8 cellular contexts compared by ENCODE assay signal in the genomic region with DNA sequence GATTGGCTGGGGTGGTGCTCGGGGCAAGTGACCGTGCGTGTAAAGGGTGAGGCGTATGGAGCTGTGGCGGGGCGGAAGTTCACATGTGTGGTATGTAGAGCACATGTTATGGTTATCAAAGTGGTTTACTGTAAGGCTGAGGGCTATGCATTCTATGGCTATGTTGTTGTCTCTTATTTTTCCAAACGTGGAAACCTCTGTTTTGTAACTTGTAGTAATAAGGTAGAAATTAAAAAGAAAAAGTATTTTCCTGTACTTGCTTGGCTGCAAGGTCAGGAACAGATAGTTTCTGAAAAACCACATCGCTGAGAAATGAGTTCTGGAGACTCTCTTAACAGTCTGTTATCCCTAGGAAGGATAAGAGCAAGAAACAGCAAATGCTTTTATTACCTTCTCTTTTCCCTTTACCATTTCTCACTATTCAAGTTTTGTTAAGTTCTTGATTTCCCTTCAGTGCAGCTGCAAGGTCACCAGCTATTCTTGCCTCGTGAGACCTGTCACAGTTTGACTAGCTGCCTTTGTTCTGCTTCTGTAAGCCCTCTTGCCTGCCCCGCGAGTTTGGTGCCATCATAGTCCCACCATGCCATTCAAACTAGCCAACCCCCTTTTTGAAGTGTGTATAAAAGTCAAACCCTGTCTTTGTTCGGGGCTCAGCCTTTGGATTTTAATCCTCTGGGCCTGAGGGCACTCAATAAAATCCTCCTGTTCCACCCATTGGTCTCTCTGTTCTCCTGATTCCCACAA. TPM values are rescaled to one million over a fixed set of nuclear protein-coding genes. Genes with fewer than 3 reads are reported as not detected.
A peak's percentile ranks its signal among the peaks of the same experiment; 100 is the strongest.
DNase-seq lines count a peak whose midpoint lies in the region; ATAC-seq and TF ChIP-seq lines count a peak whose summit lies in the region.

No MANE protein-coding gene starts in this region.

- no peaks in the 10 kb centered on the region for H3K79me2 ChIP-seq in osteoblast (ENCODE audit: insufficient read depth, low read length)

- TF ChIP-seq CTCF in foreskin fibroblast (IDR thresholded peaks at IDR 0.05; ENCODE audit: low read depth, low read length) (no peak), osteoblast (IDR thresholded peaks at IDR 0.05; ENCODE audit: extremely low read depth, low read depth, low read length) (no peak)

- no peaks in the 10 kb centered on the region for H3K27me3 ChIP-seq in osteoblast (ENCODE audit: insufficient read depth, low read length)

- peaks cover 27% of the 10 kb centered on the region for H3K4me1 ChIP-seq in osteoblast (ENCODE audit: insufficient read depth, low read length)

- peak overlapping the region; percentile 100 for H3K4me2 ChIP-seq in osteoblast (ENCODE audit: insufficient read depth, low read length)

- H3K4me3 ChIP-seq in foreskin fibroblast (ENCODE audit: low read depth in 1 of 2, low read length in 2 of 2), result peak overlapping the region; percentile 66 to 74
- H3K4me3 ChIP-seq in osteoblast (ENCODE audit: insufficient read depth, low read length), result peak overlapping the region; percentile 89

- peak; percentile 75 for ATAC-seq in HG03175 (IDR thresholded peaks at IDR 0.05; ENCODE audit: unreplicated experiment)

- DNase-seq in DMS 273 treated with DMSO at 0.1 percent for 48 hours (lab: John Stamatoyannopoulos, UW) (peak; percentile 99), GM19240 (ENCODE audit: insufficient read length, low spot score) (peak; percentile 51), NCI-H460 (ENCODE audit: extremely low read depth, low read depth) (peak; percentile 84), foreskin fibroblast (peak; percentile 83 to 85), osteoblast (ENCODE audit: insufficient read length, low spot score, missing footprints) (peak; percentile 94), middle frontal gyrus (ENCODE audit: extremely low spot score, low spot score) (no peak)
- DNase-seq in activated CD8-positive, alpha-beta memory T cell treated with anti-CD3 and anti-CD28 coated beads, Interleukin-2, amount 50 U/mL, for 48 hours, result peak; percentile 81

- H4K20me1 ChIP-seq in osteoblast (ENCODE audit: insufficient read depth, low read length), result no peaks in the 10 kb centered on the region

- H2AFZ ChIP-seq in osteoblast (ENCODE audit: low read length), result peak overlapping the region; percentile 97

- no peaks in the 10 kb centered on the region for H3K9me3 ChIP-seq in osteoblast (ENCODE audit: low read depth, low read length)

- no peaks in the 10 kb centered on the region for H3K36me3 ChIP-seq in osteoblast (ENCODE audit: insufficient read depth, low read length)

- H3K27ac ChIP-seq in osteoblast (ENCODE audit: low read depth, low read length), result peak overlapping the region; percentile 100

RNA-seq across cellular contexts. Expression of a gene that starts 9.5 kb away (rescaled TPM):
- under 0.01 TPM in 2 replicates for total RNA-seq in NCI-H460 (2014; rRNA removed; shearing (Covaris generic))
- polyA plus RNA-seq in NCI-H460 (2014; cell fraction: nucleus; rRNA removed), result not detected in 2 replicates
- total RNA-seq in osteoblast, result under 0.01 TPM in 1 of 2 replicates, not detected in the other

RNA-seq across cellular contexts. Expression of a gene that starts 16.4 kb away (rescaled TPM):
- total RNA-seq in NCI-H460 (2014; rRNA removed; shearing (Covaris generic)), result 3.3 and 4.8 TPM in 2 replicates
- 30.1 and 37.3 TPM in 2 replicates for polyA plus RNA-seq in NCI-H460 (2014; cell fraction: nucleus; rRNA removed)
- total RNA-seq in osteoblast, result 15.0 and 20.3 TPM in 2 replicates
